In genomic region chr10:98268694-98269386, GRCh38 we compare ENCODE assay signal across 8 cellular contexts. TPM values are rescaled to one million over a fixed set of nuclear protein-coding genes. Genes with fewer than 3 reads are reported as not detected.
A peak's percentile ranks its signal among the peaks of the same experiment; 100 is the strongest.
DNase-seq lines count a peak whose midpoint lies in the region; ATAC-seq, FAIRE-seq and TF ChIP-seq lines count a peak whose summit lies in the region.

No MANE protein-coding gene starts in this region.

- TF ChIP-seq CTCF in AG04449 (IDR thresholded peaks at IDR 0.05; ENCODE audit: insufficient read depth, low read length, missing control alignments) (no peak), HFFc6 (IDR thresholded peaks at IDR 0.05) (no peak), bronchial epithelial cell (IDR thresholded peaks at IDR 0.05; ENCODE audit: insufficient read depth, low read length, severe bottlenecking) (no peak)

- DNase-seq in AG04449 (ENCODE audit: low read depth, low spot score) (no peak), HFFc6 (no peak), bronchial epithelial cell (ENCODE audit: low read depth) (peak; percentile 17), NCI-H2196 (lab: John Stamatoyannopoulos, UW; ENCODE audit: unreplicated experiment) (no peak)
- DNase-seq in stimulated activated CD4-positive, alpha-beta T cell treated with anti-CD3 and anti-CD28 coated beads, Interleukin-15, amount 100 ng/mL, for 24 hours, result no peak

- H3K4me3 Mint-ChIP-seq in HFFc6, result peak overlapping the region; percentile 83

- ATAC-seq in esophagus mucosa, result no peak
- ATAC-seq in GM21529 (IDR thresholded peaks at IDR 0.05; ENCODE audit: unreplicated experiment), result no peak

- peak overlapping the region in 1 of 2 donors; percentile 24 for H3K9ac ChIP-seq in mucosa of rectum (ENCODE audit: low read depth in 1 of 2, low read length in 2 of 2)

- no peak for FAIRE-seq in bronchial epithelial cell (lab: Jason Lieb, UNC)

- peaks cover 56% of the 10 kb centered on the region for H3K4me1 Mint-ChIP-seq in HFFc6 (ENCODE audit: low read depth)

- no peaks in the 10 kb centered on the region for H3K36me3 Mint-ChIP-seq in HFFc6 (ENCODE audit: low read depth)

- H3K36me3 ChIP-seq in bronchial epithelial cell (ENCODE audit: control insufficient read depth, insufficient read depth, low read length), result no peaks in the 10 kb centered on the region
- no peaks in the 10 kb centered on the region for H3K36me3 ChIP-seq in mucosa of rectum (ENCODE audit: control insufficient read depth in 2 of 2, insufficient read depth in 2 of 2, low read length in 2 of 2)

- peak overlapping the region; percentile 83 for H3K27ac Mint-ChIP-seq in HFFc6

- POLR2A ChIA-PET in AG04449 (lab: Yijun Ruan, JAX), result interaction anchor here (0.8 to 1.5 kb wide), 7 partner anchors 41 to 146 kb away, joined by 3 to 6 read pairs (median 3); partner anchors contain the start of gene PYROXD2

- no peaks in the 10 kb centered on the region for H3K9me3 ChIP-seq in mucosa of rectum (ENCODE audit: control insufficient read depth in 2 of 2, low read length in 2 of 2)

- H3K4me3 ChIP-seq in AG04449 (ENCODE audit: low read depth, low read length) (peak overlapping the region; percentile 51), bronchial epithelial cell (ENCODE audit: low read depth, low read length) (peak overlapping the region; percentile 26), mucosa of rectum (ENCODE audit: low read length in 2 of 2) (peak overlapping the region; percentile 40 to 56)

- H3K27ac ChIP-seq in mucosa of rectum (ENCODE audit: low read depth in 2 of 2, low read length in 2 of 2), result peak overlapping the region in 1 of 2 donors; percentile 23

- H3K27me3 ChIP-seq in bronchial epithelial cell (ENCODE audit: control insufficient read depth, insufficient read depth, low read length) (no peaks in the 10 kb centered on the region), mucosa of rectum (ENCODE audit: control insufficient read depth in 2 of 2, insufficient read depth in 2 of 2, low read length in 2 of 2) (peaks cover 24% of the 10 kb centered on the region in 2 donors)

- peaks cover 4% of the 10 kb centered on the region; the same call in 1 of the 2 replicates for H3K27me3 Mint-ChIP-seq in HFFc6 (ENCODE audit: insufficient read depth)

- H3K9me3 Mint-ChIP-seq in HFFc6, result no peaks in the 10 kb centered on the region

- CTCF ChIA-PET in AG04449 (lab: Yijun Ruan, JAX), result interaction anchor here (0.7 to 12.0 kb wide), 6 partner anchors 14 to 144 kb away, joined by 3 to 142 read pairs (median 4); no protein-coding TSS in a partner anchor

- H3K4me1 ChIP-seq in mucosa of rectum (ENCODE audit: control insufficient read depth in 2 of 2, insufficient read depth in 2 of 2, low read length in 2 of 2), result peaks cover 4 to 5% of the 10 kb centered on the region in 2 donors

RNA-seq across cellular contexts. Expression of gene LOXL4, which starts 0.8 kb away (rescaled TPM):
- total RNA-seq in HFFc6 (2021; fragmentation: NEBNext Ultra II Directional; extraction: Animal tissue kit (Norgen Biotek cat#: 25700)), result 10 to 100 TPM; 24.9 to 57.4 (median 27.6) TPM
- total RNA-seq in bronchial epithelial cell (0.13 and 0.26 TPM in 2 replicates), esophagus mucosa (1.1 TPM)

Comparison
In these comparisons a context has a peak if more than half of its experiments do, and no peak if none do; other contexts are left out.
1. RNA of gene LOXL4, which starts 0.8 kb away (total RNA-seq): 24.9 to 57.4 TPM in HFFc6; 1.1 TPM in esophagus mucosa (single experiment) and 0.13 to 0.26 TPM in bronchial epithelial cell; every median in the first group is over 10 times any median in the second.
2. Peak in every context shown above with its lines, with median percentiles within 50 percentile points of each other: H3K4me3 ChIP-seq.